12 cellular contexts compared by ENCODE assay signal in the genomic region with DNA sequence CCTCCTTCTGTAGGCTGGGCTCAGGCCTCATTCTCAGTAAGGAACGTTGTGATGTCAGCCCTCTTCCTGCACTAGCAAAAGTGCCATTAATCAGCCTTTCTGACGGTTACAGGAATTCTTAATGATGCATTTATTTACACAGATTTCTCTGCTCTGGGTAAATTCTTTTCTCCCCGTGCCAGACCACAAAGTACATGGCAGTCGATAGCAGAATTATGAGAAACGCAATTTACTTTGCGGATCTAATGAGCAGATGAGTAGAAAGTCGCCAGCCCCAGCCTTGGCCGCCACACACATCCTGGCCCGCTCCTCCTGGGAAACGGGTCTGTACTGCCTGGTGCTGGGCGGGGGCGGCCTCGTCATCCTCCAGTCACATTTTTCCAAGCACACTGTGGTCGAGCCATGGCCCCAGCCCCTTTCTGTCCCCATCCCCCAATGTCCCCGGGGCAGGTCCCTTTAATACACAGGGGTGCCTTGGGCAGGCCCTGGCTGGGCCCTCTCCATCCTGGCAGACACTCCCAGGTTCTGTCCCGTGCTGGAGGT. TPM values are rescaled to one million over a fixed set of nuclear protein-coding genes. Genes with fewer than 3 reads are reported as not detected.
A peak's percentile ranks its signal among the peaks of the same experiment; 100 is the strongest.
DNase-seq lines count a peak whose midpoint lies in the region; ATAC-seq and TF ChIP-seq lines count a peak whose summit lies in the region.
"Had no signal": no experiment of that assay in that cellular context is flagged by ENCODE, and none has a peak within 500 bp of the region (broad histone marks: within the 10 kb centered on the region; RNA-seq: fewer than 3 reads in every experiment).

No MANE protein-coding gene starts in this region.

- H3K4me3 ChIP-seq in BLaER1 treated with 17β-estradiol and CSF1 and Interleukin-3, amounts not matched to agents 10 nM and 100 nM: no peak overlapping the region
- H3K4me3 ChIP-seq in HEK293 (ENCODE audit: low read depth, low read length): no peak overlapping the region
- no peak overlapping the region for H3K4me3 ChIP-seq in astrocyte of the cerebellum (ENCODE audit: low read depth, low read length)
- H3K4me3 ChIP-seq: cardiac muscle cell, esophagus muscularis mucosa had no signal

- CTCF ChIA-PET in HEK293 (lab: Yijun Ruan, JAX): interaction anchor here (0.6 kb wide), 1 partner anchor 10 kb away, joined by 3 read pairs; no protein-coding TSS in a partner anchor

- POLR2A ChIA-PET in HEK293 (lab: Yijun Ruan, JAX): no interaction called here

- H3K4me1 ChIP-seq in BLaER1 treated with 17β-estradiol and CSF1 and Interleukin-3, amounts not matched to agents 10 nM and 100 nM: peaks cover 36 to 83% (median 80%) of the 10 kb centered on the region in 10 experiments
- H3K4me1 ChIP-seq in HEK293 (ENCODE audit: control insufficient read depth, insufficient read depth, low read length): peaks cover 6% of the 10 kb centered on the region

- H3K9ac ChIP-seq in BLaER1 treated with 17β-estradiol and CSF1 and Interleukin-3, amounts not matched to agents 10 nM and 100 nM: peak overlapping the region in 3 of 11 experiments; percentile 5 to 19 (median 19); a peak in 1 of 22 replicates

- peaks cover 34% of the 10 kb centered on the region for H3K27me3 Mint-ChIP-seq in mesothelial cell of epicardium (ENCODE audit: low read depth)

- in situ Hi-C loops in astrocyte of the cerebellum (cut with HindIII; ENCODE audit: low sequenced_read_pairs): no loop called here

- H3K4me1 Mint-ChIP-seq in mesothelial cell of epicardium: peaks cover 21% of the 10 kb centered on the region

- H3K27me3 ChIP-seq in BLaER1 treated with 17β-estradiol and CSF1 and Interleukin-3, amounts not matched to agents 10 nM and 100 nM: peaks cover 8 to 68% (median 35%) of the 10 kb centered on the region in 11 experiments; a peak in 20 of 22 replicates
- H3K27me3 ChIP-seq: cardiac muscle cell had no signal

- ATAC-seq in HG03025 (IDR thresholded peaks at IDR 0.05; ENCODE audit: low FRiP score, unreplicated experiment): no peak

- peak; percentile 80 for DNase-seq in astrocyte of the cerebellum (ENCODE audit: low read depth)
- DNase-seq in mesothelial cell of epicardium (ENCODE audit: low spot score in 2 of 2, unreplicated experiment in 2 of 2): peak in 1 of 2 experiments; percentile 21
- DNase-seq in SW 1271 (lab: John Stamatoyannopoulos, UW): no peak
- DNase-seq in NCI-H187 treated with DMSO at 0.1 percent for 48 hours (lab: John Stamatoyannopoulos, UW): no peak
- DNase-seq in activated CD4-positive, alpha-beta T cell treated with anti-CD3 and anti-CD28 coated beads, Interleukin-2, amount 50 U/mL, for 48 hours: no peak
- DNase-seq: DND-41, NCI-H1436 treated with DMSO at 0.1 percent for 48 hours had no signal

- TF ChIP-seq CTCF in HEK293 (tag by site-specific recombination; IDR thresholded peaks at IDR 0.05) (no peak), astrocyte of the cerebellum (IDR thresholded peaks at IDR 0.05; ENCODE audit: low read depth, low read length, missing control alignments) (no peak), mesothelial cell of epicardium (IDR thresholded peaks at IDR 0.05; ENCODE audit: unreplicated experiment) (no peak)

- H3K9me3 Mint-ChIP-seq in mesothelial cell of epicardium: no peaks in the 10 kb centered on the region

- H3K36me3 Mint-ChIP-seq in mesothelial cell of epicardium: no peaks in the 10 kb centered on the region

- H3K36me3 ChIP-seq in BLaER1 treated with 17β-estradiol and CSF1 and Interleukin-3, amounts not matched to agents 10 nM and 100 nM: no peaks in the 10 kb centered on the region
- H3K36me3 ChIP-seq in HEK293 (ENCODE audit: control insufficient read depth in 2 of 2, insufficient read depth in 1 of 2, low read length in 2 of 2): no peaks in the 10 kb centered on the region
- H3K36me3 ChIP-seq: cardiac muscle cell, esophagus muscularis mucosa had no signal

- H3K4me2 ChIP-seq in BLaER1 treated with 17β-estradiol and CSF1 and Interleukin-3, amounts not matched to agents 10 nM and 100 nM: peak overlapping the region; percentile 6 to 96 (median 83); a peak in 18 of 22 replicates

- peaks cover 0 to 17% (median 0%) of the 10 kb centered on the region in 11 experiments; a peak in 3 of 22 replicates for H4K20me1 ChIP-seq in BLaER1 treated with 17β-estradiol and CSF1 and Interleukin-3, amounts not matched to agents 10 nM and 100 nM

- H3K27ac Mint-ChIP-seq in mesothelial cell of epicardium: peak overlapping the region; percentile 5

- no peak overlapping the region for H3K4me3 Mint-ChIP-seq in mesothelial cell of epicardium

- no peaks in the 10 kb centered on the region for H3K9me3 ChIP-seq in BLaER1 treated with 17β-estradiol and CSF1 and Interleukin-3, amounts not matched to agents 10 nM and 100 nM (replicated peaks in 1 of 11)
- no peaks in the 10 kb centered on the region for H3K9me3 ChIP-seq in HEK293 (ENCODE audit: control insufficient read depth, insufficient read depth, low read depth, low read length)
- H3K9me3 ChIP-seq: esophagus muscularis mucosa had no signal

- H3K27ac ChIP-seq in BLaER1 treated with 17β-estradiol and CSF1 and Interleukin-3, amounts not matched to agents 10 nM and 100 nM: no peak overlapping the region
- H3K27ac ChIP-seq in HEK293 (ENCODE audit: extremely low read depth, low read depth, low read length): peak overlapping the region; percentile 11; the same call in 1 of the 2 replicates
- H3K27ac ChIP-seq: cardiac muscle cell, esophagus muscularis mucosa had no signal

TF ChIP-seq in HEK293, 187 proteins besides CTCF, POLR2A, EP300 and RAD21 (continues in another document):
- TF ChIP-seq ZNF830 (tag by site-specific recombination; IDR thresholded peaks at IDR 0.05; ENCODE audit: low read depth): no peak
- TF ChIP-seq, protein P1, sequence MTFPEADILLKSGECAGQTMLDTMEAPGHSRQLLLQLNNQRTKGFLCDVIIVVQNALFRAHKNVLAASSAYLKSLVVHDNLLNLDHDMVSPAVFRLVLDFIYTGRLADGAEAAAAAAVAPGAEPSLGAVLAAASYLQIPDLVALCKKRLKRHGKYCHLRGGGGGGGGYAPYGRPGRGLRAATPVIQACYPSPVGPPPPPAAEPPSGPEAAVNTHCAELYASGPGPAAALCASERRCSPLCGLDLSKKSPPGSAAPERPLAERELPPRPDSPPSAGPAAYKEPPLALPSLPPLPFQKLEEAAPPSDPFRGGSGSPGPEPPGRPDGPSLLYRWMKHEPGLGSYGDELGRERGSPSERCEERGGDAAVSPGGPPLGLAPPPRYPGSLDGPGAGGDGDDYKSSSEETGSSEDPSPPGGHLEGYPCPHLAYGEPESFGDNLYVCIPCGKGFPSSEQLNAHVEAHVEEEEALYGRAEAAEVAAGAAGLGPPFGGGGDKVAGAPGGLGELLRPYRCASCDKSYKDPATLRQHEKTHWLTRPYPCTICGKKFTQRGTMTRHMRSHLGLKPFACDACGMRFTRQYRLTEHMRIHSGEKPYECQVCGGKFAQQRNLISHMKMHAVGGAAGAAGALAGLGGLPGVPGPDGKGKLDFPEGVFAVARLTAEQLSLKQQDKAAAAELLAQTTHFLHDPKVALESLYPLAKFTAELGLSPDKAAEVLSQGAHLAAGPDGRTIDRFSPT (tag by site-specific recombination; IDR thresholded peaks at IDR 0.05): no peak
- TF ChIP-seq ZNF843 (tag by site-specific recombination; IDR thresholded peaks at IDR 0.05): peak; percentile 73; the same call in 1 of the 2 replicates
- peak; percentile 92 for TF ChIP-seq ZNF629 (tag by site-specific recombination; IDR thresholded peaks at IDR 0.05)
- no peak for TF ChIP-seq ZNF837 (tag by site-specific recombination; IDR thresholded peaks at IDR 0.05)
- TF ChIP-seq, protein P2, sequence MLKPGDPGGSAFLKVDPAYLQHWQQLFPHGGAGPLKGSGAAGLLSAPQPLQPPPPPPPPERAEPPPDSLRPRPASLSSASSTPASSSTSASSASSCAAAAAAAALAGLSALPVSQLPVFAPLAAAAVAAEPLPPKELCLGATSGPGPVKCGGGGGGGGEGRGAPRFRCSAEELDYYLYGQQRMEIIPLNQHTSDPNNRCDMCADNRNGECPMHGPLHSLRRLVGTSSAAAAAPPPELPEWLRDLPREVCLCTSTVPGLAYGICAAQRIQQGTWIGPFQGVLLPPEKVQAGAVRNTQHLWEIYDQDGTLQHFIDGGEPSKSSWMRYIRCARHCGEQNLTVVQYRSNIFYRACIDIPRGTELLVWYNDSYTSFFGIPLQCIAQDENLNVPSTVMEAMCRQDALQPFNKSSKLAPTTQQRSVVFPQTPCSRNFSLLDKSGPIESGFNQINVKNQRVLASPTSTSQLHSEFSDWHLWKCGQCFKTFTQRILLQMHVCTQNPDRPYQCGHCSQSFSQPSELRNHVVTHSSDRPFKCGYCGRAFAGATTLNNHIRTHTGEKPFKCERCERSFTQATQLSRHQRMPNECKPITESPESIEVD (tag by site-specific recombination; IDR thresholded peaks at IDR 0.05): peak; percentile 99
- TF ChIP-seq, protein P3, sequence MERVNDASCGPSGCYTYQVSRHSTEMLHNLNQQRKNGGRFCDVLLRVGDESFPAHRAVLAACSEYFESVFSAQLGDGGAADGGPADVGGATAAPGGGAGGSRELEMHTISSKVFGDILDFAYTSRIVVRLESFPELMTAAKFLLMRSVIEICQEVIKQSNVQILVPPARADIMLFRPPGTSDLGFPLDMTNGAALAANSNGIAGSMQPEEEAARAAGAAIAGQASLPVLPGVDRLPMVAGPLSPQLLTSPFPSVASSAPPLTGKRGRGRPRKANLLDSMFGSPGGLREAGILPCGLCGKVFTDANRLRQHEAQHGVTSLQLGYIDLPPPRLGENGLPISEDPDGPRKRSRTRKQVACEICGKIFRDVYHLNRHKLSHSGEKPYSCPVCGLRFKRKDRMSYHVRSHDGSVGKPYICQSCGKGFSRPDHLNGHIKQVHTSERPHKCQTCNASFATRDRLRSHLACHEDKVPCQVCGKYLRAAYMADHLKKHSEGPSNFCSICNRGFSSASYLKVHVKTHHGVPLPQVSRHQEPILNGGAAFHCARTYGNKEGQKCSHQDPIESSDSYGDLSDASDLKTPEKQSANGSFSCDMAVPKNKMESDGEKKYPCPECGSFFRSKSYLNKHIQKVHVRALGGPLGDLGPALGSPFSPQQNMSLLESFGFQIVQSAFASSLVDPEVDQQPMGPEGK (tag by site-specific recombination; IDR thresholded peaks at IDR 0.05): peak; percentile 60
- TF ChIP-seq ZNF558 (tag by site-specific recombination; IDR thresholded peaks at IDR 0.05): no peak
- no peak for TF ChIP-seq ZNF324 (tag by site-specific recombination; IDR thresholded peaks at IDR 0.05)
- TF ChIP-seq IKZF3 (tag by site-specific recombination; IDR thresholded peaks at IDR 0.05): peak; percentile 82
- no peak for TF ChIP-seq ZNF549 (tag by site-specific recombination; IDR thresholded peaks at IDR 0.05)

RNA-seq across cellular contexts. Expression of a gene that starts 25.9 kb away (rescaled TPM):
- 24.3 to 27.4 TPM (median 25.1 TPM) in 3 replicates for total RNA-seq in mesothelial cell of epicardium

RNA-seq across cellular contexts. Expression of a gene that starts 26.0 kb away (rescaled TPM):
- total RNA-seq in mesothelial cell of epicardium: 31.4 to 34.0 TPM (median 32.5 TPM) in 3 replicates
